In genomic region chr7:23863209-23863798, GRCh38 we compare ENCODE assay signal across 9 cellular contexts.
DNase-seq lines count a peak whose midpoint lies in the region; ATAC-seq and TF ChIP-seq lines count a peak whose summit lies in the region.
"Had no signal": no experiment of that assay in that cellular context is flagged by ENCODE, and none has a peak within 500 bp of the region (broad histone marks: within the 10 kb centered on the region; RNA-seq: fewer than 3 reads in every experiment).

No MANE protein-coding gene starts in this region.

- no peaks in the 10 kb centered on the region for H4K20me1 ChIP-seq in SU-DHL-6 (ENCODE audit: low read depth, low read length)

- H3K9me2 ChIP-seq in SU-DHL-6 (replicated peaks; ENCODE audit: insufficient read depth, low read length), result no peaks in the 10 kb centered on the region

- no peak for ATAC-seq in HG02840 (IDR thresholded peaks at IDR 0.05; ENCODE audit: low FRiP score, unreplicated experiment)
- no peak for ATAC-seq in GM18909 (IDR thresholded peaks at IDR 0.05; ENCODE audit: poor library complexity, unreplicated experiment)
- ATAC-seq in HG02610 (IDR thresholded peaks at IDR 0.05; ENCODE audit: unreplicated experiment), result no peak
- ATAC-seq: naive thymus-derived CD4-positive, alpha-beta T cell had no signal

- no peaks in the 10 kb centered on the region for H3K79me2 ChIP-seq in SU-DHL-6 (ENCODE audit: insufficient read depth, low read length)

- in situ Hi-C loops in G401 (cut with HindIII; ENCODE audit: low sequenced_read_pairs), result no loop called here

- no peaks in the 10 kb centered on the region for H3K27me3 ChIP-seq in SU-DHL-6 (ENCODE audit: low read length)

- no peaks in the 10 kb centered on the region for H3K36me3 ChIP-seq in SU-DHL-6 (ENCODE audit: low read length)

- H3K4me3 ChIP-seq in SU-DHL-6 (ENCODE audit: insufficient read depth, low read length, poor library complexity, severe bottlenecking), result no peak overlapping the region

- no peak overlapping the region for H2AFZ ChIP-seq in SU-DHL-6 (ENCODE audit: low read depth, low read length, severe bottlenecking)

- no peaks in the 10 kb centered on the region for H3K9me3 ChIP-seq in SU-DHL-6 (ENCODE audit: insufficient read depth, low read length)

- H3K9ac ChIP-seq in SU-DHL-6 (ENCODE audit: low read length), result no peak overlapping the region

- H3K4me2 ChIP-seq in SU-DHL-6 (ENCODE audit: low read depth, low read length, poor library complexity, severe bottlenecking), result no peak overlapping the region

- no peaks in the 10 kb centered on the region for H3F3A ChIP-seq in SU-DHL-6 (ENCODE audit: insufficient read depth)

- DNase-seq in G401 (ENCODE audit: low spot score) (peak; percentile 9), Kasumi-1 (lab: John Stamatoyannopoulos, UW) (peak; percentile 46 to 59), hepatic stellate cell (ENCODE audit: low spot score) (peak; percentile 2), T-helper 9 cell (no peak)

- no peak overlapping the region for H3K27ac ChIP-seq in SU-DHL-6 (ENCODE audit: low read depth, low read length)

- peak; percentile 68 for TF ChIP-seq CTCF in SU-DHL-6 (IDR thresholded peaks at IDR 0.05; ENCODE audit: insufficient read depth, low read length, poor library complexity, severe bottlenecking)
